ENCODE assay signal across 8 cellular contexts in genomic region chr6:42746452-42747400, GRCh38. TPM values are rescaled to one million over a fixed set of nuclear protein-coding genes. Genes with fewer than 3 reads are reported as not detected.
DNase-seq lines count a peak whose midpoint lies in the region; ATAC-seq and TF ChIP-seq lines count a peak whose summit lies in the region.

No MANE protein-coding gene starts in this region.

- peak overlapping the region; percentile 84 for H3K4me3 ChIP-seq in PC-3 (ENCODE audit: low read length)
- H3K4me3 ChIP-seq in mucosa of rectum (ENCODE audit: low read length in 2 of 2), result peak overlapping the region; percentile 86 to 88

- peaks cover 34% of the 10 kb centered on the region for H3K79me2 ChIP-seq in PC-3 (ENCODE audit: low read length)

- H3K9me3 ChIP-seq in PC-3 (ENCODE audit: low read length), result no peaks in the 10 kb centered on the region
- H3K9me3 ChIP-seq in mucosa of rectum (ENCODE audit: control insufficient read depth in 2 of 2, low read length in 2 of 2), result no peaks in the 10 kb centered on the region

- DNase-seq in D341Med (ENCODE audit: low spot score) (peak; percentile 90), HuH-7 (ENCODE audit: low spot score) (peak; percentile 82), PC-3 (peak; percentile 89), erythroblast (lab: John Stamatoyannopoulos, UW) (peak; percentile 81 to 89)
- DNase-seq in activated T-cell treated with anti-CD3 and anti-CD28 coated beads, Interleukin-2, amount 50 U/mL, for 1 hour, result peak; percentile 80
- DNase-seq in stimulated activated CD8-positive, alpha-beta memory T cell treated with anti-CD3 and anti-CD28 coated beads, Interleukin-4, amount 100 ng/mL, for 24 hours (ENCODE audit: low read depth), result peak; percentile 73

- H3K27ac ChIP-seq in PC-3 (ENCODE audit: low read length) (peak overlapping the region; percentile 80), mucosa of rectum (ENCODE audit: low read depth in 2 of 2, low read length in 2 of 2) (peak overlapping the region; percentile 93 to 96)

- CTCF ChIA-PET in PC-3 (lab: Charles Lee), result interaction anchor here (0.6 kb wide), 1 partner anchor 21 kb away, joined by 3 read pairs; no protein-coding TSS in a partner anchor

- no peaks in the 10 kb centered on the region for H3F3A ChIP-seq in PC-3 (ENCODE audit: low read length, unreplicated experiment)

- H3K9ac ChIP-seq in PC-3 (ENCODE audit: low read length) (peak overlapping the region; percentile 84), mucosa of rectum (ENCODE audit: low read depth in 1 of 2, low read length in 2 of 2) (peak overlapping the region; percentile 85 to 95)

- H4K20me1 ChIP-seq in PC-3 (ENCODE audit: low read length), result peaks cover 9% of the 10 kb centered on the region; the same call in 1 of the 2 replicates

- H3K9me2 ChIP-seq in PC-3 (replicated peaks; ENCODE audit: low read length), result no peaks in the 10 kb centered on the region

- H3K4me1 ChIP-seq in PC-3 (ENCODE audit: insufficient read depth, low read length), result peaks cover 21% of the 10 kb centered on the region
- H3K4me1 ChIP-seq in mucosa of rectum (ENCODE audit: control insufficient read depth in 2 of 2, insufficient read depth in 2 of 2, low read length in 2 of 2), result peaks cover 10 to 19% of the 10 kb centered on the region in 2 donors

- no TSS peak for BruUV-seq in PC-3 (replicated peaks; lab: Mats Ljungman, UMichigan)

- peak overlapping the region; percentile 91 for H2AFZ ChIP-seq in PC-3 (ENCODE audit: low read length)

- peak; percentile 50 for ATAC-seq in GM21447 (IDR thresholded peaks at IDR 0.05; ENCODE audit: unreplicated experiment)
- ATAC-seq in PC-3, result peak; percentile 77

- POLR2A ChIA-PET in PC-3 (lab: Charles Lee; ENCODE audit: unreplicated experiment), result interaction anchor here (0.5 to 1.0 kb wide), 8 partner anchors 32 to 1370 kb away, joined by 3 to 25 read pairs (median 4); partner anchors contain the start of genes CNPY3 and KLHDC3

- peak; percentile 61 for TF ChIP-seq POLR2A in erythroblast (IDR thresholded peaks at IDR 0.05; ENCODE audit: low read length)

- TF ChIP-seq CTCF in PC-3 (conservative IDR thresholded peaks at IDR 0.05; ENCODE audit: low read depth, low read length), result no peak

- peak overlapping the region; percentile 100 for H3K4me2 ChIP-seq in PC-3 (ENCODE audit: low read length)

- H3K36me3 ChIP-seq in PC-3 (ENCODE audit: low read depth, low read length), result no peaks in the 10 kb centered on the region
- no peaks in the 10 kb centered on the region for H3K36me3 ChIP-seq in mucosa of rectum (ENCODE audit: control insufficient read depth in 2 of 2, insufficient read depth in 2 of 2, low read length in 2 of 2)

- intact Hi-C loops in PC-3 (cut with micrococcal nuclease), result loop anchor here (1.0 kb wide), 3 partner anchors 20 to 131 kb away; partner anchors contain the start of gene BICRAL

- no peaks in the 10 kb centered on the region for H3K27me3 ChIP-seq in PC-3 (ENCODE audit: low read length)
- no peaks in the 10 kb centered on the region for H3K27me3 ChIP-seq in mucosa of rectum (ENCODE audit: control insufficient read depth in 2 of 2, insufficient read depth in 2 of 2, low read length in 2 of 2)

RNA-seq across cellular contexts. Expression of gene TBCC, which starts 0.8 kb away (rescaled TPM):
- 32.3 and 36.5 TPM in 2 replicates for total RNA-seq in PC-3 (2014; rRNA removed)

RNA-seq across cellular contexts. Expression of gene PRPH2, which starts 24.3 kb away (rescaled TPM):
- total RNA-seq in PC-3 (2014; rRNA removed), result not detected in 2 replicates

RNA-seq across cellular contexts. Expression of gene BICRAL, which starts 35.1 kb away (rescaled TPM):
- total RNA-seq in PC-3 (2014; rRNA removed), result 3.3 and 3.5 TPM in 2 replicates

Comparison
In these comparisons a context has a peak if more than half of its experiments do, and no peak if none do; other contexts are left out.
1. Peak in every context shown above with its lines: DNase-seq, ATAC-seq, H3K4me3 ChIP-seq and H3K27ac ChIP-seq.